Comparison of ENCODE assay signal across 14 cellular contexts in genomic region chr3:125045965-125046364, GRCh38. TPM values are rescaled to one million over a fixed set of nuclear protein-coding genes. Genes with fewer than 3 reads are reported as not detected.
DNase-seq lines count a peak whose midpoint lies in the region; ATAC-seq and TF ChIP-seq lines count a peak whose summit lies in the region.
"Had no signal": no experiment of that assay in that cellular context is flagged by ENCODE, and none has a peak within 500 bp of the region (broad histone marks: within the 10 kb centered on the region; RNA-seq: fewer than 3 reads in every experiment).

No MANE protein-coding gene starts in this region.

- in situ Hi-C loops in gastrocnemius medialis (cut with MboI; ENCODE audit: low sequenced_read_pairs in 4 of 4), result no loop called here

- DNase-seq in ELR (ENCODE audit: low read depth), result peak; percentile 94
- DNase-seq in RWPE1 (ENCODE audit: low spot score), result peak; percentile 78
- DNase-seq in epithelial cell of proximal tubule (ENCODE audit: low read depth), result no peak
- DNase-seq in gastrocnemius medialis, result no peak
- no peak for DNase-seq in NCI-H1694 (lab: John Stamatoyannopoulos, UW)
- DNase-seq in activated effector memory CD4-positive, alpha-beta T cell treated with anti-CD3 and anti-CD28 coated beads, Interleukin-2, amount 50 U/mL, for 16 hours, result no peak
- DNase-seq: activated B cell treated with CpG ODN at 0.5 μM for 24 hours; DND-41; naive thymus-derived CD4-positive, alpha-beta T cell; spleen; stimulated activated CD8-positive, alpha-beta memory T cell treated with anti-CD3 and anti-CD28 coated beads, Interleukin-4, amount 100 ng/mL, for 48 hours had no signal

- H3K27ac ChIP-seq in RWPE1 (no peak overlapping the region), gastrocnemius medialis (peak overlapping the region; percentile 62 to 83 (median 76))

- H3K4me3 ChIP-seq in epithelial cell of proximal tubule (ENCODE audit: low read depth, low read length) (no peak overlapping the region), gastrocnemius medialis (no peak overlapping the region)
- H3K4me3 ChIP-seq: coronary artery, spleen had no signal

- CTCF ChIA-PET in RWPE1 (lab: Yijun Ruan, JAX), result interaction anchor here (0.5 to 1.0 kb wide), 2 partner anchors 91 to 391 kb away, joined by 3 to 4 read pairs; no protein-coding TSS in a partner anchor

- TF ChIP-seq CTCF in RWPE1 (conservative IDR thresholded peaks at IDR 0.05; ENCODE audit: low read depth) (no peak), epithelial cell of proximal tubule (conservative IDR thresholded peaks at IDR 0.05; ENCODE audit: low read depth, low read length) (peak; percentile 41), gastrocnemius medialis (IDR thresholded peaks at IDR 0.05 in 4 of 5, conservative IDR thresholded peaks at IDR 0.05 in 1 of 5) (no peak)

- H3K27me3 ChIP-seq in gastrocnemius medialis, result no peaks in the 10 kb centered on the region
- H3K27me3 ChIP-seq: spleen had no signal

- POLR2A ChIA-PET in RWPE1 (lab: Yijun Ruan, JAX; ENCODE audit: low non-redundant PET), result no interaction called here

- H3K9me3 ChIP-seq in gastrocnemius medialis, result no peaks in the 10 kb centered on the region
- H3K9me3 ChIP-seq: spleen had no signal

- TF ChIP-seq POLR2A in gastrocnemius medialis (IDR thresholded peaks at IDR 0.05), result no peak

- peaks cover 63 to 74% of the 10 kb centered on the region in 2 donors for H3K4me1 ChIP-seq in gastrocnemius medialis

- ATAC-seq in gastrocnemius medialis, result no peak
- no peak for ATAC-seq in GM19467 (IDR thresholded peaks at IDR 0.05; ENCODE audit: unreplicated experiment)
- no peak for ATAC-seq in GM19397 (IDR thresholded peaks at IDR 0.05; ENCODE audit: unreplicated experiment)
- ATAC-seq: naive thymus-derived CD4-positive, alpha-beta T cell had no signal

- intact Hi-C loops in gastrocnemius medialis (cut with DNase I; ENCODE audit: low total_unique reads), result no loop called here

- no peaks in the 10 kb centered on the region for H3K36me3 ChIP-seq in gastrocnemius medialis

RNA-seq across cellular contexts. Expression of gene HEG1, which starts 9.8 kb away (rescaled TPM):
- total RNA-seq in epithelial cell of proximal tubule, result 17.6 and 19.6 TPM in 2 replicates
- total RNA-seq in gastrocnemius medialis, result 10 to 100 TPM in 3 of 4 donors, 1 to 10 TPM in 1; 9.8 to 27.1 (median 17.6) TPM

Comparison
In these comparisons a context has a peak if more than half of its experiments do, and no peak if none do; other contexts are left out.
1. DNase-seq: peak in ELR (single experiment) and RWPE1 (single experiment); none in epithelial cell of proximal tubule (single experiment), gastrocnemius medialis (0 of 2), NCI-H1694 (single experiment) and activated effector memory CD4-positive, alpha-beta T cell treated with anti-CD3 and anti-CD28 coated beads, Interleukin-2, amount 50 U/mL, for 16 hours (single experiment).